15 cellular contexts compared by ENCODE assay signal in the genomic region with DNA sequence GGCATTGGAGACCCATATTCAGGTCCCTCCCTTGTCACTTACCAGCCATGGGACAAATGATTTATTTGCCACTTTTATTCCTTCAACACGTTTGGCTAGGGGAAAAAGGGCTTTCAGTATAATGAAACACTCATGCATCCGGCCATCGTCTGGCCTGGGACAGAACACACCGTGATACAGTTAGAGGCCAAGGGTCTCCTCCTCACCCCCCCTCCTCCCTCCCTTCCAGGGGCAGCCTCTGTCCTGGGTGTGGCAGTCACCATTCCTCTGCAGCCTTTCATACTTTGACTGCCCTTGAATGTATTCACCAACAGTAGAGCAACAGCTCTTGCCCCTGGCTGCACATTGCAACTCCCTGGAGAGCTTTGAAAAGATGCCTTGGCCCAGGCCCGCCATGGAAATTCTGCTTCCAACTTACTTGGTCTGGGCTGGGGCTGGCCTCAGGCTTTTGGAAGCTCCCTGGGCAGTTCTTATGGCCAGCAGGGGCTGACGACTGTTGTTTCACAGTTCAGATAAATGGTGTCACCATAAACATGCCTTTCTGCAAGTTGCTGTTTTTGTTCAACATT. TPM values are rescaled to one million over a fixed set of nuclear protein-coding genes. Genes with fewer than 3 reads are reported as not detected.
DNase-seq lines count a peak whose midpoint lies in the region; ATAC-seq and TF ChIP-seq lines count a peak whose summit lies in the region.
"Had no signal": no experiment of that assay in that cellular context is flagged by ENCODE, and none has a peak within 500 bp of the region (broad histone marks: within the 10 kb centered on the region; RNA-seq: fewer than 3 reads in every experiment).

No MANE protein-coding gene starts in this region.

- intact Hi-C loops in activated CD4-positive, alpha-beta T cell treated with anti-CD3 and anti-CD28 coated beads, Interleukin-2, amount 10 ng/mL, durations not matched to agents 24 days and 14 days (cut with micrococcal nuclease) = no loop called here

- peaks cover 4% of the 10 kb centered on the region for H3K36me3 Mint-ChIP-seq in activated CD4-positive, alpha-beta T cell treated with anti-CD3 and anti-CD28 coated beads, Interleukin-2, amount 10 ng/mL, durations not matched to agents 24 days and 14 days (ENCODE audit: low read depth)
- H3K36me3 Mint-ChIP-seq in memory B cell (no peaks in the 10 kb centered on the region), type B pancreatic cell (no peaks in the 10 kb centered on the region)

- ATAC-seq in memory B cell (ENCODE audit: low read depth) (no peak), HG03108 (IDR thresholded peaks at IDR 0.05; ENCODE audit: unreplicated experiment) (no peak), GM19467 (IDR thresholded peaks at IDR 0.05; ENCODE audit: unreplicated experiment) (no peak)
- ATAC-seq: heart left ventricle had no signal

- H3K27ac Mint-ChIP-seq in activated CD4-positive, alpha-beta T cell treated with anti-CD3 and anti-CD28 coated beads, Interleukin-2, amount 10 ng/mL, durations not matched to agents 24 days and 14 days = peak overlapping the region; percentile 15
- H3K27ac Mint-ChIP-seq in memory B cell = peak overlapping the region; percentile 43
- peak overlapping the region; percentile 67 for H3K27ac Mint-ChIP-seq in type B pancreatic cell

- H3K27me3 ChIP-seq in brain microvascular endothelial cell (replicated peaks) = no peaks in the 10 kb centered on the region
- H3K27me3 ChIP-seq: heart left ventricle had no signal

- H3K36me3 ChIP-seq in brain microvascular endothelial cell (replicated peaks) = no peaks in the 10 kb centered on the region
- H3K36me3 ChIP-seq: heart left ventricle had no signal

- no peaks in the 10 kb centered on the region for H3K27me3 Mint-ChIP-seq in activated CD4-positive, alpha-beta T cell treated with anti-CD3 and anti-CD28 coated beads, Interleukin-2, amount 10 ng/mL, durations not matched to agents 24 days and 14 days
- H3K27me3 Mint-ChIP-seq in memory B cell = no peaks in the 10 kb centered on the region
- no peaks in the 10 kb centered on the region for H3K27me3 Mint-ChIP-seq in type B pancreatic cell

- in situ Hi-C loops in brain microvascular endothelial cell (cut with HindIII; ENCODE audit: low pct_ligation_motif_present, low sequenced_read_pairs) = no loop called here

- peaks cover 36% of the 10 kb centered on the region for H3K4me1 Mint-ChIP-seq in activated CD4-positive, alpha-beta T cell treated with anti-CD3 and anti-CD28 coated beads, Interleukin-2, amount 10 ng/mL, durations not matched to agents 24 days and 14 days
- H3K4me1 Mint-ChIP-seq in memory B cell (peaks cover 48% of the 10 kb centered on the region), type B pancreatic cell (ENCODE audit: unreplicated experiment) (peaks cover 70% of the 10 kb centered on the region)

- no peak for DNase-seq in activated CD4-positive, alpha-beta T cell treated with anti-CD3 and anti-CD28 coated beads, Interleukin-2, amount 10 ng/mL, durations not matched to agents 24 days and 14 days
- DNase-seq in activated CD4-positive, alpha-beta T cell treated with anti-CD3 and anti-CD28 coated beads for 1 hour = no peak
- DNase-seq in brain microvascular endothelial cell = no peak
- DNase-seq in memory B cell (ENCODE audit: low spot score in 2 of 2) = no peak
- no peak for DNase-seq in type B pancreatic cell (ENCODE audit: extremely low spot score, unreplicated experiment)
- DNase-seq in DMS79 treated with DMSO at 0.1 percent for 48 hours (lab: John Stamatoyannopoulos, UW) = no peak
- DNase-seq: HCEC 1CT, heart left ventricle, NCI-H1417, NCI-H748 treated with DMSO at 0.1 percent for 48 hours, SHP77 had no signal

- TF ChIP-seq CTCF in brain microvascular endothelial cell (IDR thresholded peaks at IDR 0.05; ENCODE audit: low read depth, low read length, missing control alignments) (peak; percentile 17), type B pancreatic cell (conservative IDR thresholded peaks at IDR 0.05) (peak; percentile 17)

- no peaks in the 10 kb centered on the region for H3K9me3 Mint-ChIP-seq in activated CD4-positive, alpha-beta T cell treated with anti-CD3 and anti-CD28 coated beads, Interleukin-2, amount 10 ng/mL, durations not matched to agents 24 days and 14 days
- H3K9me3 Mint-ChIP-seq in memory B cell (no peaks in the 10 kb centered on the region), type B pancreatic cell (no peaks in the 10 kb centered on the region)

- no peak overlapping the region for H3K4me3 ChIP-seq in brain microvascular endothelial cell (ENCODE audit: low read depth, low read length)
- H3K4me3 ChIP-seq: heart left ventricle had no signal

- no peak overlapping the region for H3K27ac ChIP-seq in brain microvascular endothelial cell
- H3K27ac ChIP-seq: heart left ventricle had no signal

- no peak overlapping the region for H3K4me3 Mint-ChIP-seq in activated CD4-positive, alpha-beta T cell treated with anti-CD3 and anti-CD28 coated beads, Interleukin-2, amount 10 ng/mL, durations not matched to agents 24 days and 14 days
- H3K4me3 Mint-ChIP-seq in memory B cell = no peak overlapping the region
- peak overlapping the region; percentile 65 for H3K4me3 Mint-ChIP-seq in type B pancreatic cell

RNA-seq across cellular contexts. Expression of a gene that starts 3.0 kb away (rescaled TPM):
- total RNA-seq in activated CD4-positive, alpha-beta T cell treated with anti-CD3 and anti-CD28 coated beads, Interleukin-2, amount 10 ng/mL, durations not matched to agents 24 days and 14 days = 14.8 and 16.9 TPM in 2 replicates
- total RNA-seq in type B pancreatic cell (ENCODE audit: low replicate concordance) = 52.1 and 64.3 TPM in 2 replicates

RNA-seq across cellular contexts. Expression of a gene that starts 44.4 kb away (rescaled TPM):
- total RNA-seq in activated CD4-positive, alpha-beta T cell treated with anti-CD3 and anti-CD28 coated beads, Interleukin-2, amount 10 ng/mL, durations not matched to agents 24 days and 14 days = not detected in 2 replicates
- 0.29 and 0.31 TPM in 2 replicates for total RNA-seq in type B pancreatic cell (ENCODE audit: low replicate concordance)
- total RNA-seq: activated CD8-positive, alpha-beta memory T cell treated with anti-CD3 and anti-CD28 coated beads for 36 hours; heart left ventricle; mesenteric fat pad had no signal

Comparison
In these comparisons a context has a peak if more than half of its experiments do, and no peak if none do; other contexts are left out.
1. H3K27ac Mint-ChIP-seq: peak in every context shown above with its lines; median percentile 67 in type B pancreatic cell; 43 in memory B cell; 15 in activated CD4-positive, alpha-beta T cell treated with anti-CD3 and anti-CD28 coated beads, Interleukin-2, amount 10 ng/mL, durations not matched to agents 24 days and 14 days.